Comparison of ENCODE assay signal across 24 cellular contexts in the genomic region with DNA sequence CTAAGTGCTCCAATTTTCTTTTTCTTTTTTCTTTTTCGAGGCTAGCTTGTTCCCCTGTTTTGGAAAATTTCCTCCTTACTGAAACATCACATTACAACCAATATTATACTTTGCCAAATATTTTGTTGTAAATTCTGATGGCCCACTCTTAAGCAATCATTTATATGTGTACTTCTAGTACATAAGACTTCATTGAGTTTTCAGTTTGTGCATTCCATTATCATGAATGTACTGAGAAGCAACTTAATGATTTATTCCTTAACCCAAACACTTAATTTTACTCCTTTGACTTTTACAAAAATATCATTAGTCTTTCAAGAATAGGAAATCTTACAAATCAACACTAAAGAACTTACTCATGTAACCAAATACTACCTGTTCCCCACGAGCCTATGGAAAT.
DNase-seq lines count a peak whose midpoint lies in the region; ATAC-seq and TF ChIP-seq lines count a peak whose summit lies in the region.
"Had no signal": no experiment of that assay in that cellular context is flagged by ENCODE, and none has a peak within 500 bp of the region (broad histone marks: within the 10 kb centered on the region; RNA-seq: fewer than 3 reads in every experiment).

No MANE protein-coding gene starts in this region.

- H3K4me1 Mint-ChIP-seq in activated naive CD4-positive, alpha-beta T cell treated with anti-CD3 and anti-CD28 coated beads, Interleukin-2, amount 50 U/mL, for 24 hours = peaks cover 24% of the 10 kb centered on the region
- peaks cover 14% of the 10 kb centered on the region for H3K4me1 Mint-ChIP-seq in activated T-helper 17 cell treated with anti-CD3 and anti-CD28 coated beads, Interleukin-2, amount 50 U/mL, for 72 hours

- no peak for DNase-seq in activated naive CD4-positive, alpha-beta T cell (lab: John Stamatoyannopoulos, UW)
- DNase-seq in fibroblast of peridontal ligament (ENCODE audit: extremely low read depth) (peak; percentile 4), HEK293T (ENCODE audit: extremely low spot score) (no peak), NCI-H187 treated with DMSO at 0.1 percent for 48 hours (lab: John Stamatoyannopoulos, UW) (no peak)
- DNase-seq: 8988T, ACHN, BE2C, GOT3, HCEC 1CT, MM.1S, NCI-H1048, NCI-H1417, NCI-H1694, NCI-H2081, NCI-H2227 treated with DMSO at 0.1 percent for 48 hours, NCI-H510A, NCI-H69, Right ventricle myocardium superior, RPMI8226 had no signal

- H3K9me3 Mint-ChIP-seq in activated naive CD4-positive, alpha-beta T cell treated with anti-CD3 and anti-CD28 coated beads, Interleukin-2, amount 50 U/mL, for 24 hours = no peaks in the 10 kb centered on the region
- no peaks in the 10 kb centered on the region for H3K9me3 Mint-ChIP-seq in activated T-helper 17 cell treated with anti-CD3 and anti-CD28 coated beads, Interleukin-2, amount 50 U/mL, for 72 hours
- H3K9me3 Mint-ChIP-seq: IgD-negative memory B cell had no signal

- POLR2A ChIA-PET in HEK293T (lab: Yijun Ruan, JAX) = no interaction called here

- H3K36me3 Mint-ChIP-seq in activated naive CD4-positive, alpha-beta T cell treated with anti-CD3 and anti-CD28 coated beads, Interleukin-2, amount 50 U/mL, for 24 hours = peaks cover 19% of the 10 kb centered on the region
- H3K36me3 Mint-ChIP-seq in activated T-helper 17 cell treated with anti-CD3 and anti-CD28 coated beads, Interleukin-2, amount 50 U/mL, for 72 hours (ENCODE audit: low read depth) = peaks cover 13% of the 10 kb centered on the region

- H3K4me3 Mint-ChIP-seq in activated naive CD4-positive, alpha-beta T cell treated with anti-CD3 and anti-CD28 coated beads, Interleukin-2, amount 50 U/mL, for 24 hours = no peak overlapping the region
- H3K4me3 Mint-ChIP-seq in activated T-helper 17 cell treated with anti-CD3 and anti-CD28 coated beads, Interleukin-2, amount 50 U/mL, for 72 hours = no peak overlapping the region
- H3K4me3 Mint-ChIP-seq: IgD-negative memory B cell had no signal

- no peaks in the 10 kb centered on the region for H3K27me3 Mint-ChIP-seq in activated naive CD4-positive, alpha-beta T cell treated with anti-CD3 and anti-CD28 coated beads, Interleukin-2, amount 50 U/mL, for 24 hours
- no peaks in the 10 kb centered on the region for H3K27me3 Mint-ChIP-seq in activated T-helper 17 cell treated with anti-CD3 and anti-CD28 coated beads, Interleukin-2, amount 50 U/mL, for 72 hours
- H3K27me3 Mint-ChIP-seq: IgD-negative memory B cell had no signal

- peak overlapping the region; percentile 1 for H3K27ac Mint-ChIP-seq in activated naive CD4-positive, alpha-beta T cell treated with anti-CD3 and anti-CD28 coated beads, Interleukin-2, amount 50 U/mL, for 24 hours
- H3K27ac Mint-ChIP-seq in activated T-helper 17 cell treated with anti-CD3 and anti-CD28 coated beads, Interleukin-2, amount 50 U/mL, for 72 hours = peak overlapping the region; percentile 44

- CTCF ChIA-PET in HEK293T (lab: Yijun Ruan, JAX) = no interaction called here

- ATAC-seq in activated T-helper 17 cell treated with anti-CD3 and anti-CD28 coated beads, Interleukin-2, amount 50 U/mL, for 72 hours (replicated peaks) = no peak
- ATAC-seq in HG02623 (IDR thresholded peaks at IDR 0.05; ENCODE audit: unreplicated experiment) = no peak
- no peak for ATAC-seq in GM19328 (IDR thresholded peaks at IDR 0.05; ENCODE audit: unreplicated experiment)

TF ChIP-seq in HEK293T, 16 proteins besides CTCF, POLR2A, EP300 and RAD21:
- TF ChIP-seq BHLHE40 (IDR thresholded peaks at IDR 0.05; ENCODE audit: borderline replicate concordance) = no peak
- no peak for TF ChIP-seq LEF1 (IDR thresholded peaks at IDR 0.05; ENCODE audit: borderline replicate concordance)
- no peak for TF ChIP-seq FOXM1 (IDR thresholded peaks at IDR 0.05; ENCODE audit: borderline replicate concordance)
- no peak for TF ChIP-seq SP1 (IDR thresholded peaks at IDR 0.05)
- TF ChIP-seq ELF4 (IDR thresholded peaks at IDR 0.05) = no peak
- TF ChIP-seq CTBP1 (IDR thresholded peaks at IDR 0.05; ENCODE audit: borderline replicate concordance) = no peak
- TF ChIP-seq HDGF (IDR thresholded peaks at IDR 0.05; ENCODE audit: borderline replicate concordance) = no peak
